Comparison of ENCODE assay signal across 20 cellular contexts in the genomic region with DNA sequence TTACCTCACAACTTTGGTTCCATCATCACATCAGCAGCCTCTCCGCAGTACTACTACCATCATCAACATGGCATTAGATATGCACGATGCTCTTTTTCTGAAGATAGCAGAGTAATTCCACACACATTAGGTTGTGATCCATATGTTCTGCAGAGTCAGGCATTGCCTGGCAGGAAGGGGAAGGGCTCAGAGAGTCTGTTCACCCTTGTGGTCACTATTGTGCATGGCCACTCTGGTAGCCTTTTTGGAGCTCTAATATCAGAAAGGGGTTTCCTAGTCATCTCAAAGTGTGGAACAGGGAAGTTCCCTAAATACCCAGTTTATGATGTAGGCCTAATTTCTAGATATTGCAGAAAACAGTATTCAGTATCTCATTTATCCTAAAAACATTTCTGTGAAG.
DNase-seq lines count a peak whose midpoint lies in the region; ATAC-seq, FAIRE-seq and TF ChIP-seq lines count a peak whose summit lies in the region.
"Had no signal": no experiment of that assay in that cellular context is flagged by ENCODE, and none has a peak within 500 bp of the region (broad histone marks: within the 10 kb centered on the region; RNA-seq: fewer than 3 reads in every experiment).

No MANE protein-coding gene starts in this region.

- H3K27me3 Mint-ChIP-seq in astrocyte (ENCODE audit: low read depth, unreplicated experiment) = no peaks in the 10 kb centered on the region

- peaks cover 9% of the 10 kb centered on the region for H3K36me3 Mint-ChIP-seq in astrocyte (ENCODE audit: low read depth, unreplicated experiment)

- H3K9ac ChIP-seq in HepG2 (ENCODE audit: insufficient read depth, low read depth, low read length) (no peak overlapping the region), astrocyte (ENCODE audit: low read length) (no peak overlapping the region)

- H3K27me3 ChIP-seq in HepG2 (ENCODE audit: control insufficient read depth in 1 of 2, insufficient read depth in 2 of 2, low read length in 2 of 2) = no peaks in the 10 kb centered on the region
- no peaks in the 10 kb centered on the region for H3K27me3 ChIP-seq in right lobe of liver
- H3K27me3 ChIP-seq in astrocyte (ENCODE audit: insufficient read depth, low read length) = no peaks in the 10 kb centered on the region
- H3K27me3 ChIP-seq in A673 (replicated peaks; ENCODE audit: insufficient read depth, low read depth, low read length, poor library complexity) = no peaks in the 10 kb centered on the region
- no peaks in the 10 kb centered on the region for H3K27me3 ChIP-seq in heart right ventricle
- H3K27me3 ChIP-seq: Peyer's patch had no signal

- no peak for TF ChIP-seq EP300 in HepG2 (IDR thresholded peaks at IDR 0.05; ENCODE audit: low read depth in 2 of 2, low read length in 2 of 2)
- TF ChIP-seq EP300 in HepG2 (CRISPR knock-in tag; IDR thresholded peaks at IDR 0.05; ENCODE audit: borderline replicate concordance) = no peak

- in situ Hi-C loops in HepG2 (cut with HindIII; ENCODE audit: extremely low pct_ligation_motif_present, low pct_unique_long_range_greater_than_20kb) = no loop called here

- no peaks in the 10 kb centered on the region for H3K4me1 ChIP-seq in HepG2 (ENCODE audit: insufficient read depth, low read length)
- H3K4me1 ChIP-seq in right lobe of liver = no peaks in the 10 kb centered on the region
- H3K4me1 ChIP-seq in astrocyte (ENCODE audit: insufficient read depth, low read length) = peaks cover 21% of the 10 kb centered on the region
- no peaks in the 10 kb centered on the region for H3K4me1 ChIP-seq in A673 (ENCODE audit: insufficient read depth, low read length, poor library complexity, severe bottlenecking)
- H3K4me1 ChIP-seq in heart right ventricle = no peaks in the 10 kb centered on the region
- H3K4me1 ChIP-seq: Peyer's patch had no signal

- peak; percentile 56; the same call in 2 of the 3 replicates for ATAC-seq in HepG2
- ATAC-seq in right lobe of liver = no peak
- ATAC-seq in HG03457 (IDR thresholded peaks at IDR 0.05; ENCODE audit: unreplicated experiment) = no peak
- no peak for ATAC-seq in heart right ventricle
- ATAC-seq: HCT116, K562, Right ventricle myocardium inferior had no signal

- no peak overlapping the region for H3K4me2 ChIP-seq in HepG2 (ENCODE audit: low read depth, low read length)
- H3K4me2 ChIP-seq in astrocyte (ENCODE audit: low read length) = no peak overlapping the region

- no peaks in the 10 kb centered on the region for H3K9me3 Mint-ChIP-seq in astrocyte (ENCODE audit: unreplicated experiment)

- CTCF ChIA-PET in HepG2 (lab: Yijun Ruan, JAX; ENCODE audit: low intra/inter-chr PET ratio, low total read pairs) (no interaction called here), A673 (lab: Charles Lee) (no interaction called here)

- H3K4me3 Mint-ChIP-seq in astrocyte (ENCODE audit: unreplicated experiment) = no peak overlapping the region

- DNase-seq in HepG2 (ENCODE audit: low spot score) = no peak
- DNase-seq in right lobe of liver = no peak
- DNase-seq in astrocyte (ENCODE audit: low read depth) = no peak
- DNase-seq in epithelial cell of esophagus (ENCODE audit: low read depth) = no peak
- DNase-seq in stimulated activated CD8-positive, alpha-beta memory T cell treated with anti-CD3 and anti-CD28 coated beads, Interleukin-4, amount 100 ng/mL, for 48 hours = no peak
- no peak for DNase-seq in A673 (ENCODE audit: low spot score)
- DNase-seq in heart right ventricle = no peak
- DNase-seq: 8988T; C1 segment of cervical spinal cord; DMS79; NCI-H1105; NCI-H2081; NCI-H446 treated with DMSO at 0.1 percent for 48 hours; NK-92 treated with Interleukin-12 subunit alpha and Interleukin-12 subunit beta, amount 100 ng/mL, for 24 hours; Peyer's patch had no signal

- H3K36me3 ChIP-seq in HepG2 (replicated peaks in 1 of 2; ENCODE audit: control insufficient read depth in 1 of 2, insufficient read depth in 2 of 2, low read length in 2 of 2) = no peaks in the 10 kb centered on the region
- H3K36me3 ChIP-seq in right lobe of liver = no peaks in the 10 kb centered on the region
- no peaks in the 10 kb centered on the region for H3K36me3 ChIP-seq in astrocyte (ENCODE audit: insufficient read depth, low read length)
- no peaks in the 10 kb centered on the region for H3K36me3 ChIP-seq in A673 (ENCODE audit: insufficient read depth, low read length, poor library complexity, severe bottlenecking)
- H3K36me3 ChIP-seq in heart right ventricle = no peaks in the 10 kb centered on the region
- H3K36me3 ChIP-seq: Peyer's patch had no signal

- TF ChIP-seq CTCF in HepG2 (CRISPR knock-in tag; IDR thresholded peaks at IDR 0.05) = no peak
- TF ChIP-seq CTCF in right lobe of liver (IDR thresholded peaks at IDR 0.05) = no peak
- TF ChIP-seq CTCF in astrocyte (IDR thresholded peaks at IDR 0.05; ENCODE audit: insufficient read depth, low read depth, low read length) = no peak
- TF ChIP-seq CTCF in epithelial cell of esophagus (IDR thresholded peaks at IDR 0.05; ENCODE audit: insufficient read depth, low read depth, low read length, missing control alignments) = peak; percentile 2
- no peak for TF ChIP-seq CTCF in A673 (conservative IDR thresholded peaks at IDR 0.05; ENCODE audit: low read depth, low read length)
- no peak for TF ChIP-seq CTCF in heart right ventricle (IDR thresholded peaks at IDR 0.05)

- TF ChIP-seq POLR2A in HepG2 (IDR thresholded peaks at IDR 0.05; ENCODE audit: insufficient read depth in 1 of 2, low read depth in 2 of 2, low read length in 2 of 2) (no peak), right lobe of liver (IDR thresholded peaks at IDR 0.05) (no peak)

- POLR2A ChIA-PET in HepG2 (lab: Yijun Ruan, JAX) = no interaction called here
- POLR2A ChIA-PET in A673 (lab: Charles Lee; ENCODE audit: low non-redundant PET) = no interaction called here

- H2AFZ ChIP-seq in HepG2 (ENCODE audit: low read length) (no peak overlapping the region), astrocyte (ENCODE audit: low read depth, low read length) (no peak overlapping the region)

- no peak overlapping the region for H3K4me3 ChIP-seq in HepG2 (replicated peaks in 1 of 3; ENCODE audit: insufficient read depth in 1 of 3, low read depth in 2 of 3, low read length in 3 of 3)
- H3K4me3 ChIP-seq in right lobe of liver = no peak overlapping the region
- no peak overlapping the region for H3K4me3 ChIP-seq in astrocyte (ENCODE audit: insufficient read depth, low read depth, low read length)
- no peak overlapping the region for H3K4me3 ChIP-seq in epithelial cell of esophagus (ENCODE audit: low read length)
- no peak overlapping the region for H3K4me3 ChIP-seq in A673 (ENCODE audit: low read depth, low read length, poor library complexity, severe bottlenecking)
- H3K4me3 ChIP-seq in heart right ventricle = no peak overlapping the region
- H3K4me3 ChIP-seq: K562, Peyer's patch, SK-N-MC had no signal

- no peak overlapping the region for H3K27ac Mint-ChIP-seq in astrocyte (ENCODE audit: unreplicated experiment)

- FAIRE-seq in HepG2 (lab: Jason Lieb, UNC) (no peak), astrocyte (lab: Jason Lieb, UNC) (peak; percentile 50)
- FAIRE-seq: K562 had no signal

- WGBS in HepG2 (ENCODE audit: low lambda C conversion rate) = 27% methylated on average over 2 of the region's 2 CpGs
- WGBS in right lobe of liver (ENCODE audit: insufficient coverage, low coverage, low lambda C conversion rate, missing lambda C conversion rate) = 71% methylated on average over 1 of the region's 2 CpGs
- WGBS in heart right ventricle, 2 donors = 89 to 90% methylated on average over 2 of the region's 2 CpGs

- peaks cover 18% of the 10 kb centered on the region for H3K4me1 Mint-ChIP-seq in astrocyte (ENCODE audit: low read depth, unreplicated experiment)

- H4K20me1 ChIP-seq in HepG2 (ENCODE audit: insufficient read depth, low read length) (no peaks in the 10 kb centered on the region), astrocyte (ENCODE audit: insufficient read depth, low read length) (no peaks in the 10 kb centered on the region)

- intact Hi-C loops in HepG2 (cut with micrococcal nuclease; ENCODE audit: unreplicated experiment) = no loop called here
- intact Hi-C loops in right lobe of liver (cut with DNase I) = no loop called here
- intact Hi-C loops in A673 (cut with micrococcal nuclease; ENCODE audit: unreplicated experiment) = no loop called here
- intact Hi-C loops in heart right ventricle (cut with DNase I) = loop anchor here in 1 of 10 donors (10.0 kb wide), 1 partner anchor 62 kb away; no protein-coding TSS in a partner anchor

- no peak overlapping the region for H3K27ac ChIP-seq in HepG2 (ENCODE audit: extremely low read length, insufficient read depth, low read length)
- H3K27ac ChIP-seq in right lobe of liver = no peak overlapping the region
- no peak overlapping the region for H3K27ac ChIP-seq in astrocyte (ENCODE audit: low read depth, low read length)
- H3K27ac ChIP-seq in A673 (ENCODE audit: low read depth, low read length, poor library complexity, severe bottlenecking) = no peak overlapping the region
- no peak overlapping the region for H3K27ac ChIP-seq in heart right ventricle
- H3K27ac ChIP-seq: Peyer's patch, SK-N-MC had no signal

- no peaks in the 10 kb centered on the region for H3K9me3 ChIP-seq in HepG2 (ENCODE audit: low read length)
- no peaks in the 10 kb centered on the region for H3K9me3 ChIP-seq in right lobe of liver
- H3K9me3 ChIP-seq in astrocyte (ENCODE audit: insufficient read depth, low read depth, low read length) = no peaks in the 10 kb centered on the region
- no peaks in the 10 kb centered on the region for H3K9me3 ChIP-seq in A673 (ENCODE audit: low read depth, low read length, poor library complexity, severe bottlenecking)
- H3K9me3 ChIP-seq in heart right ventricle = no peaks in the 10 kb centered on the region
- H3K9me3 ChIP-seq: Peyer's patch had no signal

- no TSS peak for BruUV-seq in HepG2 (replicated peaks; lab: Mats Ljungman, UMichigan)
- BruUV-seq in A673 (replicated peaks; lab: Mats Ljungman, UMichigan) = no TSS peak

- no peak for TF ChIP-seq RAD21 in HepG2 (CRISPR knock-in tag; IDR thresholded peaks at IDR 0.05)

- H3K79me2 ChIP-seq in HepG2 (ENCODE audit: insufficient read depth, low read length) = no peaks in the 10 kb centered on the region
- peaks cover 5% of the 10 kb centered on the region for H3K79me2 ChIP-seq in astrocyte (ENCODE audit: insufficient read depth, low read length)

TF ChIP-seq in HepG2, 621 proteins besides CTCF, POLR2A, EP300 and RAD21 (continues in another document):
- TF ChIP-seq NAIF1 (CRISPR knock-in tag; IDR thresholded peaks at IDR 0.05; ENCODE audit: borderline replicate concordance) (no peak), ZSCAN21 (CRISPR knock-in tag; IDR thresholded peaks at IDR 0.05; ENCODE audit: borderline replicate concordance) (no peak), FIP1L1 (IDR thresholded peaks at IDR 0.05; ENCODE audit: borderline replicate concordance, insufficient read depth, low read depth, low read length) (no peak), POLR2AphosphoS2 (IDR thresholded peaks at IDR 0.05; ENCODE audit: low read depth, low read length) (no peak), RBAK (CRISPR knock-in tag; IDR thresholded peaks at IDR 0.05) (no peak)
